Comparison of ENCODE assay signal across 13 cellular contexts in genomic region chr1:6420594-6421042, GRCh38. TPM values are rescaled to one million over a fixed set of nuclear protein-coding genes. Genes with fewer than 3 reads are reported as not detected.
DNase-seq lines count a peak whose midpoint lies in the region; ATAC-seq and TF ChIP-seq lines count a peak whose summit lies in the region.
"Had no signal": no experiment of that assay in that cellular context is flagged by ENCODE, and none has a peak within 500 bp of the region (broad histone marks: within the 10 kb centered on the region; RNA-seq: fewer than 3 reads in every experiment).

No MANE protein-coding gene starts in this region.

- H3K27ac Mint-ChIP-seq in T-helper 17 cell: no peak overlapping the region

- no peaks in the 10 kb centered on the region for H3K36me3 Mint-ChIP-seq in T-helper 17 cell (ENCODE audit: low read depth)

- TF ChIP-seq EP300 in SK-N-SH (IDR thresholded peaks at IDR 0.05; ENCODE audit: borderline replicate concordance in 1 of 2, low read depth in 1 of 2, low read length in 1 of 2): no peak

- H3K27me3 Mint-ChIP-seq in T-helper 17 cell: peaks cover 46% of the 10 kb centered on the region

- H4K20me1 ChIP-seq in SK-N-SH (ENCODE audit: insufficient read depth): no peaks in the 10 kb centered on the region

- no peak overlapping the region for H3K27ac ChIP-seq in HEK293 (ENCODE audit: extremely low read depth, low read depth, low read length)
- no peak overlapping the region for H3K27ac ChIP-seq in rectal smooth muscle tissue (ENCODE audit: low read depth, low read length)
- H3K27ac ChIP-seq in SK-N-SH (ENCODE audit: low read depth in 2 of 2, low read length in 1 of 2): no peak overlapping the region

- peak overlapping the region; percentile 19 for H3K4me3 Mint-ChIP-seq in T-helper 17 cell

- H3K79me2 ChIP-seq in SK-N-SH (ENCODE audit: insufficient read depth): no peaks in the 10 kb centered on the region

- H3K4me1 ChIP-seq in HEK293 (ENCODE audit: control insufficient read depth, insufficient read depth, low read length): no peaks in the 10 kb centered on the region; the same call in 1 of the 2 replicates
- H3K4me1 ChIP-seq in rectal smooth muscle tissue (ENCODE audit: control insufficient read depth, insufficient read depth, low read length): peaks cover 3% of the 10 kb centered on the region
- peaks cover 6 to 18% of the 10 kb centered on the region in 2 experiments; a peak in 1 of 4 replicates for H3K4me1 ChIP-seq in SK-N-SH (ENCODE audit: control insufficient read depth in 1 of 2, insufficient read depth in 2 of 2, low read depth in 1 of 2, low read length in 1 of 2)

- H3K9me2 ChIP-seq in SK-N-SH: no peaks in the 10 kb centered on the region

- no peak for TF ChIP-seq CTCF in HEK293 (tag by site-specific recombination; IDR thresholded peaks at IDR 0.05)
- TF ChIP-seq CTCF in fibroblast of villous mesenchyme (IDR thresholded peaks at IDR 0.05; ENCODE audit: insufficient read depth, low read depth, low read length): no peak
- TF ChIP-seq CTCF in SK-N-SH (IDR thresholded peaks at IDR 0.05): no peak

- POLR2A ChIA-PET in HEK293 (lab: Yijun Ruan, JAX): interaction anchor here (1.0 kb wide), 1 partner anchor 28 kb away, joined by 3 read pairs; no protein-coding TSS in a partner anchor
- POLR2A ChIA-PET in SK-N-SH (lab: Yijun Ruan, JAX): interaction anchor here (1.5 kb wide), 1 partner anchor 185 kb away, joined by 3 read pairs; the partner anchor contains the start of gene ICMT

- H3F3A ChIP-seq in SK-N-SH (replicated peaks; ENCODE audit: insufficient read depth): no peaks in the 10 kb centered on the region

- H3K36me3 ChIP-seq in HEK293 (ENCODE audit: control insufficient read depth in 2 of 2, insufficient read depth in 1 of 2, low read length in 2 of 2) (no peaks in the 10 kb centered on the region), rectal smooth muscle tissue (ENCODE audit: control insufficient read depth, insufficient read depth, low read length) (no peaks in the 10 kb centered on the region), SK-N-SH (replicated peaks in 1 of 2; ENCODE audit: control insufficient read depth in 1 of 2, insufficient read depth in 2 of 2, low read length in 1 of 2) (no peaks in the 10 kb centered on the region)

- CTCF ChIA-PET in HEK293 (lab: Yijun Ruan, JAX): interaction anchor here (0.5 to 6.5 kb wide), 8 partner anchors 8 to 226 kb away, joined by 3 to 117 read pairs (median 8); no protein-coding TSS in a partner anchor
- CTCF ChIA-PET in SK-N-SH (lab: Yijun Ruan, JAX): interaction anchor here (0.5 to 16.1 kb wide), 12 partner anchors 16 to 238 kb away, joined by 3 to 290 read pairs (median 5); no protein-coding TSS in a partner anchor

- H3K9ac ChIP-seq in rectal smooth muscle tissue (ENCODE audit: low read length): no peak overlapping the region
- no peak overlapping the region for H3K9ac ChIP-seq in SK-N-SH

- no peak for DNase-seq in T-helper 17 cell
- no peak for DNase-seq in fibroblast of villous mesenchyme (ENCODE audit: low read depth)
- DNase-seq in SHP77 treated with DMSO at 0.1 percent for 48 hours (lab: John Stamatoyannopoulos, UW): no peak
- DNase-seq in SK-N-SH: no peak
- DNase-seq in activated effector memory CD4-positive, alpha-beta T cell treated with Interleukin-2 at 50 U/mL for 16 hours: no peak
- DNase-seq: DMS53, hippocampal formation, MM.1S, T-helper 9 cell had no signal

- H3K27me3 ChIP-seq in rectal smooth muscle tissue (ENCODE audit: control insufficient read depth, insufficient read depth, low read length) (peaks cover 29% of the 10 kb centered on the region), SK-N-SH (ENCODE audit: insufficient read depth) (peaks cover 33% of the 10 kb centered on the region)

- H2AFZ ChIP-seq in SK-N-SH (ENCODE audit: low read depth): no peak overlapping the region

- H3K4me1 Mint-ChIP-seq in T-helper 17 cell: peaks cover 19% of the 10 kb centered on the region

- TF ChIP-seq RAD21 in SK-N-SH (IDR thresholded peaks at IDR 0.05; ENCODE audit: low read length): no peak

- ATAC-seq in T-helper 17 cell (no peak), HG02588 (IDR thresholded peaks at IDR 0.05; ENCODE audit: unreplicated experiment) (no peak)

- H3K4me3 ChIP-seq in HEK293 (ENCODE audit: low read depth, low read length): no peak overlapping the region
- H3K4me3 ChIP-seq in fibroblast of villous mesenchyme (ENCODE audit: low read depth, low read length): peak overlapping the region; percentile 36
- H3K4me3 ChIP-seq in rectal smooth muscle tissue (ENCODE audit: low read length): peak overlapping the region; percentile 47
- H3K4me3 ChIP-seq in SK-N-SH (ENCODE audit: low read depth in 2 of 2, low read length in 1 of 2): no peak overlapping the region

- H3K4me2 ChIP-seq in SK-N-SH: no peak overlapping the region

- WGBS in SK-N-SH (ENCODE audit: low lambda C conversion rate): 62% methylated on average over 12 of the region's 35 CpGs

- H3K9me3 ChIP-seq in HEK293 (ENCODE audit: control insufficient read depth, insufficient read depth, low read depth, low read length) (no peaks in the 10 kb centered on the region), T-helper 17 cell (ENCODE audit: control insufficient read depth, low read length, poor library complexity, severe bottlenecking) (no peaks in the 10 kb centered on the region), SK-N-SH (no peaks in the 10 kb centered on the region)

TF ChIP-seq in HEK293, 187 proteins besides CTCF, POLR2A, EP300 and RAD21 (continues in another document):
- TF ChIP-seq OVOL3 (tag by site-specific recombination; IDR thresholded peaks at IDR 0.05) (no peak), ZSCAN5A (tag by site-specific recombination; IDR thresholded peaks at IDR 0.05) (no peak), ZFP69B (tag by site-specific recombination; IDR thresholded peaks at IDR 0.05) (no peak)

TF ChIP-seq in SK-N-SH, 30 proteins besides CTCF, POLR2A, EP300 and RAD21:
- TF ChIP-seq SMC3 (IDR thresholded peaks at IDR 0.05; ENCODE audit: low read depth, low read length) (no peak), USF1 (IDR thresholded peaks at IDR 0.05; ENCODE audit: borderline replicate concordance, low read depth) (no peak), NRF1 (IDR thresholded peaks at IDR 0.05; ENCODE audit: low read depth, low read length) (no peak), IRF3 (IDR thresholded peaks at IDR 0.05; ENCODE audit: low read depth, low read length) (no peak), POLR2AphosphoS5 (IDR thresholded peaks at IDR 0.05; ENCODE audit: low read depth, low read length) (no peak), PBX3 (IDR thresholded peaks at IDR 0.05) (no peak), RFX5 (IDR thresholded peaks at IDR 0.05; ENCODE audit: low read length) (no peak), NFIC (IDR thresholded peaks at IDR 0.05; ENCODE audit: borderline replicate concordance) (no peak), MEF2A (IDR thresholded peaks at IDR 0.05; ENCODE audit: borderline replicate concordance, low read depth) (no peak), YY1 (IDR thresholded peaks at IDR 0.05; ENCODE audit: low read depth) (no peak), TAF1 (IDR thresholded peaks at IDR 0.05; ENCODE audit: borderline replicate concordance, low read depth, low read length) (no peak), JUND (IDR thresholded peaks at IDR 0.05) (no peak), SIN3A (IDR thresholded peaks at IDR 0.05; ENCODE audit: borderline replicate concordance, low read depth, low read length) (no peak), FOXJ3 (CRISPR knock-in tag; IDR thresholded peaks at IDR 0.05) (no peak)

RNA-seq across cellular contexts. Expression of gene HES2, which starts 0.9 kb away (rescaled TPM):
- not detected for total RNA-seq in T-helper 17 cell
- 0.43 TPM in 1 of 2 replicates, not detected in the other for total RNA-seq in fibroblast of villous mesenchyme
- 0.03 TPM in 2 replicates for polyA plus RNA-seq in SK-N-SH (2012; rRNA removed)
- 0.06 and 0.09 TPM in 2 replicates for polyA plus RNA-seq in SK-N-SH (2012; cell fraction: cytosol; rRNA removed)
- 0.10 and 0.11 TPM in 2 replicates for polyA plus RNA-seq in SK-N-SH (2012; cell fraction: nucleus; rRNA removed)
- total RNA-seq: osteocyte had no signal

RNA-seq across cellular contexts. Expression of gene ESPN, which starts 4.0 kb away (rescaled TPM):
- total RNA-seq in T-helper 17 cell: 10 to 100 TPM; 13.2 to 15.7 TPM
- not detected in 2 replicates for total RNA-seq in fibroblast of villous mesenchyme
- polyA plus RNA-seq in SK-N-SH (2012; rRNA removed): 0.13 and 0.33 TPM in 2 replicates
- polyA plus RNA-seq in SK-N-SH (2012; cell fraction: cytosol; rRNA removed): 0.04 and 0.06 TPM in 2 replicates
- 0.38 and 0.50 TPM in 2 replicates for polyA plus RNA-seq in SK-N-SH (2012; cell fraction: nucleus; rRNA removed)
- total RNA-seq: osteocyte had no signal

RNA-seq across cellular contexts. Expression of gene ACOT7, which starts 27.1 kb away (rescaled TPM):
- 1 to 10 TPM; 4.9 to 7.1 TPM for total RNA-seq in T-helper 17 cell
- 16.1 and 17.3 TPM in 2 replicates for total RNA-seq in fibroblast of villous mesenchyme
- polyA plus RNA-seq in SK-N-SH (2012; rRNA removed): 225 and 289 TPM in 2 replicates
- 134 and 197 TPM in 2 replicates for polyA plus RNA-seq in SK-N-SH (2012; cell fraction: cytosol; rRNA removed)
- polyA plus RNA-seq in SK-N-SH (2012; cell fraction: nucleus; rRNA removed): 168 and 199 TPM in 2 replicates

RNA-seq across cellular contexts. Expression of gene TNFRSF25, which starts 45.4 kb away (rescaled TPM):
- 100 to 1,000 TPM; 393 to 433 TPM for total RNA-seq in T-helper 17 cell
- total RNA-seq in fibroblast of villous mesenchyme: 2.9 and 3.9 TPM in 2 replicates
- 20.8 TPM in 2 replicates for polyA plus RNA-seq in SK-N-SH (2012; rRNA removed)
- 2.6 and 5.2 TPM in 2 replicates for polyA plus RNA-seq in SK-N-SH (2012; cell fraction: cytosol; rRNA removed)
- 170 and 223 TPM in 2 replicates for polyA plus RNA-seq in SK-N-SH (2012; cell fraction: nucleus; rRNA removed)

Comparison
In these comparisons a context has a peak if more than half of its experiments do, and no peak if none do; other contexts are left out.
1. H3K4me3 ChIP-seq: peak in fibroblast of villous mesenchyme (single experiment) and rectal smooth muscle tissue (single experiment); none in HEK293 (single experiment) and SK-N-SH (0 of 2).
2. RNA of gene ESPN, which starts 4.0 kb away (total RNA-seq): 13.2 to 15.7 TPM in T-helper 17 cell; not detected in fibroblast of villous mesenchyme; every median in the first group is over 10 times any median in the second.
3. Of the 4 proteins assayed by ChIP-seq in both HEK293 and SK-N-SH: peak only in HEK293: REST; only in SK-N-SH: none; in both: none; in neither: 3.